In genomic region chr20:3964719-3965118, GRCh38 we compare ENCODE assay signal across 21 cellular contexts.
"Had no signal": no experiment of that assay in that cellular context is flagged by ENCODE, and none has a peak within 500 bp of the region (broad histone marks: within the 10 kb centered on the region; RNA-seq: fewer than 3 reads in every experiment).

No MANE protein-coding gene starts in this region.

- H3K27me3 ChIP-seq: dorsolateral prefrontal cortex, foreskin keratinocyte, gastroesophageal sphincter, heart right ventricle, right atrium auricular region, thyroid gland had no signal

- H3K36me3 Mint-ChIP-seq: natural killer cell had no signal

- H3K4me1 Mint-ChIP-seq: natural killer cell had no signal

- H3K36me3 ChIP-seq: lower lobe of right lung, prostate gland, right atrium auricular region, thyroid gland had no signal

- DNase-seq: dorsolateral prefrontal cortex; effector CD4-positive, alpha-beta T cell; foreskin keratinocyte; heart right ventricle; hypothalamus; left ventricle myocardium superior; lower lobe of right lung; natural killer cell; stimulated activated CD4-positive, alpha-beta T cell treated with anti-CD3 and anti-CD28 coated beads, Interleukin-12 subunit alpha, Interleukin-12 subunit beta, amount 100 ng/mL, for 4 hours; stimulated activated CD4-positive, alpha-beta T cell treated with anti-CD3 and anti-CD28 coated beads, Interleukin-1b, Interleukin-23, amount 100 ng/mL, for 48 hours; stimulated activated CD4-positive, alpha-beta T cell treated with anti-CD3 and anti-CD28 coated beads, Interleukin-4, amount 100 ng/mL, for 1 hour; stimulated activated CD8-positive, alpha-beta memory T cell treated with anti-CD3 and anti-CD28 coated beads, Interleukin-4, amount 100 ng/mL, for 48 hours; stimulated activated naive CD4-positive, alpha-beta T cell; stimulated activated naive CD8-positive, alpha-beta T cell treated with anti-CD3 and anti-CD28 coated beads, Interleukin-15, amount 100 ng/mL, for 72 hours; thyroid gland had no signal

- H3K27me3 Mint-ChIP-seq: stimulated activated naive CD8-positive, alpha-beta T cell treated with anti-CD3 and anti-CD28 coated beads, Interleukin-15, amount 100 ng/mL, for 72 hours had no signal

- H3K9me3 ChIP-seq: gastroesophageal sphincter, heart right ventricle, lower lobe of right lung, prostate gland, right atrium auricular region, thyroid gland had no signal

- H3K4me3 ChIP-seq: dorsolateral prefrontal cortex, gastroesophageal sphincter, heart right ventricle, lower lobe of right lung, prostate gland, right atrium auricular region, smooth muscle cell, thyroid gland had no signal

- H3K4me3 Mint-ChIP-seq: natural killer cell; stimulated activated naive CD8-positive, alpha-beta T cell treated with anti-CD3 and anti-CD28 coated beads, Interleukin-15, amount 100 ng/mL, for 72 hours had no signal

- H3K27ac ChIP-seq: dorsolateral prefrontal cortex, epithelial cell of prostate, foreskin keratinocyte, gastroesophageal sphincter, heart right ventricle, lower lobe of right lung, parathyroid adenoma, prostate gland, right atrium auricular region, thyroid gland had no signal

- H3K9me3 Mint-ChIP-seq: natural killer cell; stimulated activated naive CD8-positive, alpha-beta T cell treated with anti-CD3 and anti-CD28 coated beads, Interleukin-15, amount 100 ng/mL, for 72 hours had no signal

- H3K27ac Mint-ChIP-seq: natural killer cell had no signal
